8 cellular contexts compared by ENCODE assay signal in the genomic region with DNA sequence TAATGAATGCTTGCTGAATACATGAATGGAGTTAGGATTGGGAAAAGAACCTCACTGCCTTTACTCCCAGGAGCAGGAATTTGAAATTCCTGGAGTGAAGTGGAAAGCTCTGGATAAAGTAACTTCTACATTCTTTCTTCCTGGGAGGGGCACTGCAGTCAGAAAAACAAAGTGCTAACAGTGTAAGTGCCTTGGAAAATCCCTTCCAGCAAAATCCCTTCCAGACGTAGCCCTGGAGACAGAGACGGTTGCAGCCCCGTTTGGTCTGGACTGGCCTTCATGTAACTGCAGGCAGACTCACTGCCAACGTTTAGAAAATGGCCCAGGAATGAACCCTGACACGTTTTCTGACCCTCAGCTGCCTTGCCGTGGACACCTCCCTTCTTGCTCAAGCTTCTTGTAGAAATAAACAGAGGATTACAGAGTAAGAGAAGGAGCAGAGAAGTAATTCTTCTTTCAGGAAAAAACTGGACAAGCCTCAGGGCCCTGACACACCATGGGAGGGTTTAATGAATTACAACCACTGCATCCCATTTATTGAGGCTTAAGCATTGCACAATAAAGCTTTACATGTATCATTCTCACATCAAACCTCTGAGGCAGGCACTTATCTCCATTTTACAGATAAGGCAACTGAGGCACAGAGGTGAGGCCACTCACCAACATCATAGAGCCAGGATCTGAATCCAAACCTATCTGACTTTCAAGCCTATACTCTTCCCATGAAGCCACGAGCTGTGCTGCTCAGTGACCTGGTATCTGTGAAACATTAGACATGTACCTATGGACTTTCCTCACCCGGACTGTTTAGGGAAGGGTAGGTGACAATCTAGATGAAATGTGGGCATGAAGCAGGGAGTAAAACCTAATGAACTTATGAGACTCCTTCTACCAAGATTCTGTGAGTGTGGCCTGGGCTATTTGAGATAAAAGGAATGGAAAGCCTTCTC. TPM values are rescaled to one million over a fixed set of nuclear protein-coding genes. Genes with fewer than 3 reads are reported as not detected.
DNase-seq lines count a peak whose midpoint lies in the region; ATAC-seq, FAIRE-seq and TF ChIP-seq lines count a peak whose summit lies in the region.

No MANE protein-coding gene starts in this region.

- TF ChIP-seq EP300 in HepG2 (IDR thresholded peaks at IDR 0.05; ENCODE audit: low read depth in 2 of 2, low read length in 2 of 2) (no peak), HepG2 (CRISPR knock-in tag; IDR thresholded peaks at IDR 0.05; ENCODE audit: borderline replicate concordance) (no peak), suprapubic skin (IDR thresholded peaks at IDR 0.05) (no peak)

- no peaks in the 10 kb centered on the region for H4K20me1 ChIP-seq in HepG2 (ENCODE audit: insufficient read depth, low read length)

- intact Hi-C loops in HepG2 (cut with micrococcal nuclease; ENCODE audit: unreplicated experiment) = loop anchor here (1.0 kb wide), 1 partner anchor 8 kb away; a partner anchor contains a TSS

- peak; percentile 78 for ATAC-seq in HepG2
- ATAC-seq in GM18867 (IDR thresholded peaks at IDR 0.05; ENCODE audit: unreplicated experiment) = no peak

- no peak for TF ChIP-seq POLR2A in HepG2 (IDR thresholded peaks at IDR 0.05; ENCODE audit: insufficient read depth in 1 of 2, low read depth in 2 of 2, low read length in 2 of 2)
- no peak for TF ChIP-seq POLR2A in suprapubic skin (IDR thresholded peaks at IDR 0.05)

- peaks cover 35% of the 10 kb centered on the region for H3K36me3 ChIP-seq in brain microvascular endothelial cell (replicated peaks)
- H3K36me3 ChIP-seq in HepG2 (replicated peaks in 1 of 2; ENCODE audit: control insufficient read depth in 1 of 2, insufficient read depth in 2 of 2, low read length in 2 of 2) = no peaks in the 10 kb centered on the region; a peak in 1 of 5 replicates
- H3K36me3 ChIP-seq in suprapubic skin = no peaks in the 10 kb centered on the region

- peak overlapping the region; percentile 98 for H3K27ac ChIP-seq in brain microvascular endothelial cell
- no peak overlapping the region for H3K27ac ChIP-seq in HepG2 (ENCODE audit: extremely low read length, insufficient read depth, low read length)
- H3K27ac ChIP-seq in suprapubic skin = peak overlapping the region; percentile 95

- H3K36me3 Mint-ChIP-seq in T-helper 1 cell treated with Interleukin-12 subunit alpha and Interleukin-12 subunit beta and Interleukin-4 antibody, amounts not matched to agents 30 μg/mL and 1 μg/mL, for 36 hours (ENCODE audit: low read depth) = peaks cover 11% of the 10 kb centered on the region

- H3K4me3 Mint-ChIP-seq in T-helper 1 cell treated with Interleukin-12 subunit alpha and Interleukin-12 subunit beta and Interleukin-4 antibody, amounts not matched to agents 30 μg/mL and 1 μg/mL, for 36 hours = no peak overlapping the region

- POLR2A ChIA-PET in HepG2 (lab: Yijun Ruan, JAX) = interaction anchor here (1.0 to 1.1 kb wide), 2 partner anchors 8 to 9 kb away, joined by 4 to 5 read pairs; a partner anchor contains a TSS

- H3K4me1 ChIP-seq in HepG2 (ENCODE audit: insufficient read depth, low read length) = peaks cover 61% of the 10 kb centered on the region
- H3K4me1 ChIP-seq in suprapubic skin = peaks cover 100% of the 10 kb centered on the region

- H3K27ac Mint-ChIP-seq in T-helper 1 cell treated with Interleukin-12 subunit alpha and Interleukin-12 subunit beta and Interleukin-4 antibody, amounts not matched to agents 30 μg/mL and 1 μg/mL, for 36 hours = peak overlapping the region; percentile 92

- no peak overlapping the region for H3K9ac ChIP-seq in HepG2 (ENCODE audit: insufficient read depth, low read depth, low read length)

- H3K9me3 ChIP-seq in HepG2 (ENCODE audit: low read length) (no peaks in the 10 kb centered on the region), suprapubic skin (no peaks in the 10 kb centered on the region)

- DNase-seq in T-helper 1 cell = no peak
- peak; percentile 82 for DNase-seq in brain microvascular endothelial cell
- DNase-seq in HepG2 (ENCODE audit: low spot score) = peak; percentile 25
- DNase-seq in suprapubic skin (ENCODE audit: low spot score in 2 of 2) = peak; percentile 77 to 83
- DNase-seq in SK-N-DZ (ENCODE audit: low spot score) = no peak
- no peak for DNase-seq in HPDE6-E6E7 (ENCODE audit: extremely low spot score)

- BruUV-seq in HepG2 (replicated peaks; lab: Mats Ljungman, UMichigan) = no TSS peak

- peaks cover 76% of the 10 kb centered on the region for H3K4me1 Mint-ChIP-seq in T-helper 1 cell treated with Interleukin-12 subunit alpha and Interleukin-12 subunit beta and Interleukin-4 antibody, amounts not matched to agents 30 μg/mL and 1 μg/mL, for 36 hours (ENCODE audit: low read depth)

- CTCF ChIA-PET in HepG2 (lab: Yijun Ruan, JAX; ENCODE audit: low intra/inter-chr PET ratio, low total read pairs) = no interaction called here

- TF ChIP-seq RAD21 in HepG2 (CRISPR knock-in tag; IDR thresholded peaks at IDR 0.05) = no peak

- peak overlapping the region; percentile 31 for H3K4me3 ChIP-seq in brain microvascular endothelial cell (ENCODE audit: low read depth, low read length)
- H3K4me3 ChIP-seq in HepG2 (replicated peaks in 1 of 3; ENCODE audit: insufficient read depth in 1 of 3, low read depth in 2 of 3, low read length in 3 of 3) = peak overlapping the region in 1 of 3 experiments; percentile 27; a peak in 2 of 6 replicates
- no peak overlapping the region for H3K4me3 ChIP-seq in suprapubic skin

- peak overlapping the region; percentile 79 for H3K4me2 ChIP-seq in HepG2 (ENCODE audit: low read depth, low read length)

- no peaks in the 10 kb centered on the region for H3K27me3 Mint-ChIP-seq in T-helper 1 cell treated with Interleukin-12 subunit alpha and Interleukin-12 subunit beta and Interleukin-4 antibody, amounts not matched to agents 30 μg/mL and 1 μg/mL, for 36 hours (ENCODE audit: low read depth)

- H3K27me3 ChIP-seq in brain microvascular endothelial cell (replicated peaks) = no peaks in the 10 kb centered on the region
- no peaks in the 10 kb centered on the region for H3K27me3 ChIP-seq in HepG2 (ENCODE audit: control insufficient read depth in 1 of 2, insufficient read depth in 2 of 2, low read length in 2 of 2)
- H3K27me3 ChIP-seq in suprapubic skin = no peaks in the 10 kb centered on the region

- no peaks in the 10 kb centered on the region for H3K9me3 Mint-ChIP-seq in T-helper 1 cell treated with Interleukin-12 subunit alpha and Interleukin-12 subunit beta and Interleukin-4 antibody, amounts not matched to agents 30 μg/mL and 1 μg/mL, for 36 hours

- H2AFZ ChIP-seq in HepG2 (ENCODE audit: low read length) = no peak overlapping the region

- 8% methylated on average over 8 of the region's 8 CpGs for WGBS in HepG2 (ENCODE audit: low lambda C conversion rate)
- WGBS in suprapubic skin = 26% methylated on average over 8 of the region's 8 CpGs

- TF ChIP-seq CTCF in brain microvascular endothelial cell (IDR thresholded peaks at IDR 0.05; ENCODE audit: low read depth, low read length, missing control alignments) (no peak), HepG2 (CRISPR knock-in tag; IDR thresholded peaks at IDR 0.05) (no peak), suprapubic skin (IDR thresholded peaks at IDR 0.05) (no peak)

- peak; percentile 64 for FAIRE-seq in HepG2 (lab: Jason Lieb, UNC)

- no peaks in the 10 kb centered on the region for H3K79me2 ChIP-seq in HepG2 (ENCODE audit: insufficient read depth, low read length)

- in situ Hi-C loops in brain microvascular endothelial cell (cut with HindIII; ENCODE audit: low pct_ligation_motif_present, low sequenced_read_pairs) (no loop called here), HepG2 (cut with HindIII; ENCODE audit: extremely low pct_ligation_motif_present, low pct_unique_long_range_greater_than_20kb) (no loop called here)

RNA-seq across cellular contexts. Expression of a gene that starts 7.8 kb away (rescaled TPM):
- total RNA-seq in HepG2 (2016; rRNA removed; fragmentation: Illumina TruSeq; extraction: Trizol) (0.58 and 1.00 TPM in 2 replicates), suprapubic skin (100 to 1,000 TPM in 3 of 4 donors, 10 to 100 TPM in 1; 98.5 to 217 (median 191) TPM)
- 0.09 and 0.10 TPM in 2 replicates for total RNA-seq in HepG2 (2016; cell fraction: cytosol; rRNA removed; fragmentation: Illumina TruSeq; extraction: Trizol; ENCODE audit: low read depth)
- 0.55 and 1.0 TPM in 2 replicates for total RNA-seq in HepG2 (2016; cell fraction: insoluble cytoplasmic fraction; rRNA removed; fragmentation: Illumina TruSeq; extraction: Trizol)
- 0.38 and 0.53 TPM in 2 replicates for total RNA-seq in HepG2 (2016; cell fraction: membrane; rRNA removed; fragmentation: Illumina TruSeq; extraction: Trizol)
- total RNA-seq in HepG2 (2016; cell fraction: nucleus; rRNA removed; fragmentation: Illumina TruSeq; extraction: Trizol) = 1.4 and 2.2 TPM in 2 replicates
- 2.8 and 3.0 TPM in 2 replicates for polyA plus RNA-seq in HepG2 (2011; rRNA removed)
- 2.7 and 3.0 TPM in 2 replicates for polyA plus RNA-seq in HepG2 (2011; cell fraction: cytosol; rRNA removed)
- 4.0 and 5.2 TPM in 2 replicates for polyA plus RNA-seq in HepG2 (2011; cell fraction: nucleus; rRNA removed)
- 1.5 and 2.5 TPM in 2 replicates for polyA plus RNA-seq in HepG2 (2012)
- 0.14 and 0.15 TPM in 2 replicates for polyA plus RNA-seq in HepG2 (2016; cell fraction: cytosol; fragmentation: Illumina TruSeq; extraction: Trizol; ENCODE audit: low read depth)
- polyA plus RNA-seq in HepG2 (2016; cell fraction: insoluble cytoplasmic fraction; fragmentation: Illumina TruSeq; extraction: Trizol; ENCODE audit: low read depth) = 0.71 and 1.0 TPM in 2 replicates
- 0.26 and 0.37 TPM in 2 replicates for polyA plus RNA-seq in HepG2 (2016; cell fraction: membrane; fragmentation: Illumina TruSeq; extraction: Trizol; ENCODE audit: low read depth)
- 3.0 and 3.4 TPM in 2 replicates for polyA plus RNA-seq in HepG2 (2016; cell fraction: nucleus; fragmentation: Illumina TruSeq; extraction: Trizol; ENCODE audit: insufficient read depth, low read depth)
- polyA minus RNA-seq in HepG2 (2011; rRNA and poly(A)+ RNA removed; ENCODE audit: low replicate concordance) = 12.8 and 29.6 TPM in 2 replicates
- polyA minus RNA-seq in HepG2 (2011; cell fraction: cytosol; rRNA and poly(A)+ RNA removed) = 3.2 and 4.6 TPM in 2 replicates
- 9.7 and 10.7 TPM in 2 replicates for polyA minus RNA-seq in HepG2 (2011; cell fraction: nucleus; rRNA and poly(A)+ RNA removed)
- 0.40 and 0.52 TPM in 2 replicates for polyA plus RNA-seq in SK-N-DZ (2014; cell fraction: cytosol; rRNA removed)
- 0.04 and 0.88 TPM in 2 replicates for polyA plus RNA-seq in SK-N-DZ (2014; cell fraction: nucleus; rRNA removed)

RNA-seq across cellular contexts. Expression of a gene that starts 23.2 kb away (rescaled TPM):
- total RNA-seq in HepG2 (2016; rRNA removed; fragmentation: Illumina TruSeq; extraction: Trizol) (not detected in 2 replicates), suprapubic skin (1 to 10 TPM in 1 of 4 donors, under 1 TPM in 3; 0.13 to 1.0 (median 0.39) TPM)
- not detected in 2 replicates for total RNA-seq in HepG2 (2016; cell fraction: cytosol; rRNA removed; fragmentation: Illumina TruSeq; extraction: Trizol; ENCODE audit: low read depth)
- not detected in 2 replicates for total RNA-seq in HepG2 (2016; cell fraction: insoluble cytoplasmic fraction; rRNA removed; fragmentation: Illumina TruSeq; extraction: Trizol)
- not detected in 2 replicates for total RNA-seq in HepG2 (2016; cell fraction: membrane; rRNA removed; fragmentation: Illumina TruSeq; extraction: Trizol)
- not detected in 2 replicates for total RNA-seq in HepG2 (2016; cell fraction: nucleus; rRNA removed; fragmentation: Illumina TruSeq; extraction: Trizol)
- polyA plus RNA-seq in HepG2 (2011; rRNA removed) = 0.03 TPM in 2 replicates
- not detected in 2 replicates for polyA plus RNA-seq in HepG2 (2011; cell fraction: cytosol; rRNA removed)
- 0.12 and 0.19 TPM in 2 replicates for polyA plus RNA-seq in HepG2 (2011; cell fraction: nucleus; rRNA removed)
- polyA plus RNA-seq in HepG2 (2012) = 0.09 TPM in 1 of 2 replicates, not detected in the other
- not detected in 2 replicates for polyA plus RNA-seq in HepG2 (2016; cell fraction: cytosol; fragmentation: Illumina TruSeq; extraction: Trizol; ENCODE audit: low read depth)
- polyA plus RNA-seq in HepG2 (2016; cell fraction: insoluble cytoplasmic fraction; fragmentation: Illumina TruSeq; extraction: Trizol; ENCODE audit: low read depth) = not detected in 2 replicates
- polyA plus RNA-seq in HepG2 (2016; cell fraction: membrane; fragmentation: Illumina TruSeq; extraction: Trizol; ENCODE audit: low read depth) = not detected in 2 replicates
- polyA plus RNA-seq in HepG2 (2016; cell fraction: nucleus; fragmentation: Illumina TruSeq; extraction: Trizol; ENCODE audit: insufficient read depth, low read depth) = not detected in 2 replicates
- not detected in 2 replicates for polyA minus RNA-seq in HepG2 (2011; rRNA and poly(A)+ RNA removed; ENCODE audit: low replicate concordance)
- not detected in 2 replicates for polyA minus RNA-seq in HepG2 (2011; cell fraction: cytosol; rRNA and poly(A)+ RNA removed)
- polyA minus RNA-seq in HepG2 (2011; cell fraction: nucleus; rRNA and poly(A)+ RNA removed) = 0.13 TPM in 1 of 2 replicates, not detected in the other
- 0.05 TPM in 1 of 2 replicates, not detected in the other for polyA plus RNA-seq in SK-N-DZ (2014; cell fraction: cytosol; rRNA removed)
- polyA plus RNA-seq in SK-N-DZ (2014; cell fraction: nucleus; rRNA removed) = 0.07 TPM in 1 of 2 replicates, not detected in the other

Comparison
In these comparisons a context has a peak if more than half of its experiments do, and no peak if none do; other contexts are left out.
1. DNase-seq: peak in brain microvascular endothelial cell (single experiment), HepG2 (single experiment) and suprapubic skin (2 of 2); none in T-helper 1 cell (0 of 5), SK-N-DZ (single experiment) and HPDE6-E6E7 (single experiment).
2. RNA of a gene that starts 7.8 kb away (total RNA-seq): 98.5 to 217 TPM in suprapubic skin; 0.09 to 2.2 TPM in HepG2; every median in the first group is over 10 times any median in the second.